13 cellular contexts compared by ENCODE assay signal in the genomic region with DNA sequence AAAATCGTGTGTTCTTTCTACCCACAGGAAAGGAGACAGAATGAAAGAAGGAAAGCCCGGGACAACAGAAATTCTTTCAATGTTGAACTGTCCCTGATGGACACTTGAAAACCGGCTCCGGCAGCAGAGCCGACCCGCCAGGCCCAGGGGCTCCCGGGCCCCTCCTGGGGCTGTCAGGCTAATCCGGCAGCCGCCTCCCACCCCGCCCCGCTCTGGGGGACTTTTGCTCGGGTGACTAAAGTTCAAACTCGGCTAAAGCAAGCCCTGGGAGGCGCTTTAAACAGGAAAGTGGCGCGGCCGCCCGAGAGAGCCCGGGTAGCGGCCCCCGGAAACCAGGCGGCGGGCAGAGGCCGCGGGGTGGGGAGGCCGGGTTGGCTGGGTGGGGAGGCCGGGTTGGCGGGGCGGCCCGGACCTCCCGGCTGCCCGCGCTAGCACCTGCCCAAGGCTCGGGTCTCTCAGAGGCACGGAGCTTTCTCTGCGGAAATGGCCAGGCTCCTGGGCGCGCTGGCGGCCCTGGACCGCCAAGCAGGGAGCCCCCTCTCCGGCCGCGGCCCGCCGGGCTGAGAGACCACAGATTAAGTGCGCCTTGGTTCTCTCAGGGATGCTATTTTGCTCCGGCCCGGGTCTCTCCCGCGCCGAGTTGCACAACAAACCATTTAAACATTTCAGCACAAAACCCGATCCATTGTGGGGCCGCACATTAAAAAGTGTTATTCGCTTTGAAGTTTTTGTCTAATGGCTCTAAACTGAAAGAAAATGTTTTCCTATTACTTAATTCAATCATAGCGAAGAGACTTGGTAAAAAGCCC. TPM values are rescaled to one million over a fixed set of nuclear protein-coding genes. Genes with fewer than 3 reads are reported as not detected.
DNase-seq lines count a peak whose midpoint lies in the region; ATAC-seq and TF ChIP-seq lines count a peak whose summit lies in the region.
"Had no signal": no experiment of that assay in that cellular context is flagged by ENCODE, and none has a peak within 500 bp of the region (broad histone marks: within the 10 kb centered on the region; RNA-seq: fewer than 3 reads in every experiment).

No MANE protein-coding gene starts in this region.

- ATAC-seq in right cardiac atrium: no peak
- ATAC-seq in activated CD8-positive, alpha-beta T cell treated with anti-CD3 and anti-CD28 coated beads, Interleukin-2, amount 10 ng/mL, durations not matched to agents 7 days and 5 days: peak; percentile 35
- ATAC-seq in upper lobe of right lung: no peak
- ATAC-seq in HG03095 (IDR thresholded peaks at IDR 0.05; ENCODE audit: unreplicated experiment): no peak
- ATAC-seq in HG02759 (IDR thresholded peaks at IDR 0.05; ENCODE audit: unreplicated experiment): no peak

- no peak for DNase-seq in right cardiac atrium
- no peak for DNase-seq in right atrium auricular region (ENCODE audit: low spot score)
- peak; percentile 38 for DNase-seq in activated CD8-positive, alpha-beta T cell treated with anti-CD3 and anti-CD28 coated beads, Interleukin-2, amount 10 ng/mL, durations not matched to agents 7 days and 5 days
- DNase-seq in immature natural killer cell: peak in 1 of 3 donors; percentile 8
- DNase-seq in upper lobe of right lung: no peak
- no peak for DNase-seq in KBM-7
- DNase-seq: anterior cingulate cortex, IMR-90, NCI-H774, uterus had no signal

- peaks cover 64% of the 10 kb centered on the region for H3K27me3 Mint-ChIP-seq in activated CD8-positive, alpha-beta T cell treated with anti-CD3 and anti-CD28 coated beads, Interleukin-2, amount 10 ng/mL, durations not matched to agents 7 days and 5 days (ENCODE audit: low read depth)
- H3K27me3 Mint-ChIP-seq in immature natural killer cell (ENCODE audit: low read depth in 3 of 3): peaks cover 13 to 50% (median 45%) of the 10 kb centered on the region in 3 donors

- H3K36me3 Mint-ChIP-seq in activated CD8-positive, alpha-beta T cell treated with anti-CD3 and anti-CD28 coated beads, Interleukin-2, amount 10 ng/mL, durations not matched to agents 7 days and 5 days (ENCODE audit: low read depth): peaks cover 5% of the 10 kb centered on the region
- peaks cover 0 to 4% (median 0%) of the 10 kb centered on the region in 3 donors for H3K36me3 Mint-ChIP-seq in immature natural killer cell

- 2% methylated on average over 55 of the region's 55 CpGs for WGBS in right cardiac atrium

- peaks cover 34% of the 10 kb centered on the region for H3K4me1 Mint-ChIP-seq in activated CD8-positive, alpha-beta T cell treated with anti-CD3 and anti-CD28 coated beads, Interleukin-2, amount 10 ng/mL, durations not matched to agents 7 days and 5 days (ENCODE audit: low read depth)
- peaks cover 35% of the 10 kb centered on the region in 2 donors for H3K4me1 Mint-ChIP-seq in immature natural killer cell

- peak overlapping the region; percentile 28 for H3K27ac Mint-ChIP-seq in activated CD8-positive, alpha-beta T cell treated with anti-CD3 and anti-CD28 coated beads, Interleukin-2, amount 10 ng/mL, durations not matched to agents 7 days and 5 days
- H3K27ac Mint-ChIP-seq in immature natural killer cell: no peak overlapping the region

- in situ Hi-C loops in KBM-7 (cut with MboI; ENCODE audit: low pct_unique_long_range_greater_than_20kb, low sequenced_read_pairs): no loop called here

- no peaks in the 10 kb centered on the region for H3K27me3 ChIP-seq in right cardiac atrium (ENCODE audit: control insufficient read depth, insufficient read depth)
- H3K27me3 ChIP-seq in right atrium auricular region: peaks cover 49 to 62% of the 10 kb centered on the region in 2 donors
- peaks cover 68% of the 10 kb centered on the region for H3K27me3 ChIP-seq in upper lobe of right lung

- H3K36me3 ChIP-seq in right atrium auricular region (no peaks in the 10 kb centered on the region), upper lobe of right lung (no peaks in the 10 kb centered on the region)
- H3K36me3 ChIP-seq: uterus had no signal

- CTCF ChIA-PET in activated CD8-positive, alpha-beta T cell treated with anti-CD3 and anti-CD28 coated beads, Interleukin-2, amount 10 ng/mL, durations not matched to agents 7 days and 5 days (lab: Charles Lee): interaction anchor here (1.0 to 1.7 kb wide), 4 partner anchors 11 to 194 kb away, joined by 3 to 11 read pairs (median 4); no protein-coding TSS in a partner anchor

- TF ChIP-seq CTCF in right atrium auricular region (IDR thresholded peaks at IDR 0.05): no peak
- no peak for TF ChIP-seq CTCF in upper lobe of right lung (IDR thresholded peaks at IDR 0.05)

- intact Hi-C loops in right cardiac atrium (cut with DNase I): loop anchor here in 1 of 4 donors (10.0 kb wide), 1 partner anchor 255 kb away; no protein-coding TSS in a partner anchor
- intact Hi-C loops in upper lobe of right lung (cut with DNase I): no loop called here

- POLR2A ChIA-PET in activated CD8-positive, alpha-beta T cell treated with anti-CD3 and anti-CD28 coated beads, Interleukin-2, amount 10 ng/mL, durations not matched to agents 7 days and 5 days (lab: Charles Lee): no interaction called here

- H3K9me3 ChIP-seq in right cardiac atrium (ENCODE audit: control insufficient read depth, low read length) (no peaks in the 10 kb centered on the region), right atrium auricular region (no peaks in the 10 kb centered on the region), upper lobe of right lung (no peaks in the 10 kb centered on the region)
- H3K9me3 ChIP-seq: uterus had no signal

- H3K27ac ChIP-seq in right cardiac atrium (ENCODE audit: low read length): no peak overlapping the region
- no peak overlapping the region for H3K27ac ChIP-seq in right atrium auricular region
- H3K27ac ChIP-seq in upper lobe of right lung: no peak overlapping the region
- H3K27ac ChIP-seq: uterus had no signal

- H3K4me1 ChIP-seq in right cardiac atrium (ENCODE audit: control insufficient read depth, insufficient read depth, low read length): peaks cover 7% of the 10 kb centered on the region
- H3K4me1 ChIP-seq in right atrium auricular region: peaks cover 0 to 50% of the 10 kb centered on the region in 2 donors
- H3K4me1 ChIP-seq in upper lobe of right lung: peaks cover 24% of the 10 kb centered on the region

- peak overlapping the region; percentile 63 for H3K4me3 Mint-ChIP-seq in activated CD8-positive, alpha-beta T cell treated with anti-CD3 and anti-CD28 coated beads, Interleukin-2, amount 10 ng/mL, durations not matched to agents 7 days and 5 days
- H3K4me3 Mint-ChIP-seq in immature natural killer cell: peak overlapping the region; percentile 76 to 91 (median 84)

- no peaks in the 10 kb centered on the region for H3K9me3 Mint-ChIP-seq in activated CD8-positive, alpha-beta T cell treated with anti-CD3 and anti-CD28 coated beads, Interleukin-2, amount 10 ng/mL, durations not matched to agents 7 days and 5 days (ENCODE audit: insufficient read depth)
- H3K9me3 Mint-ChIP-seq in immature natural killer cell: peaks cover 0 to 15% (median 0%) of the 10 kb centered on the region in 6 donors

- H3K4me3 ChIP-seq in right cardiac atrium (ENCODE audit: low read length) (peak overlapping the region; percentile 7), right atrium auricular region (peak overlapping the region in 1 of 2 donors; percentile 35), upper lobe of right lung (peak overlapping the region; percentile 5)
- H3K4me3 ChIP-seq: uterus had no signal

RNA-seq across cellular contexts. Expression of gene GSX1, which starts 2.6 kb away (rescaled TPM):
- total RNA-seq in right cardiac atrium: not detected
- polyA plus RNA-seq in right cardiac atrium: not detected
- not detected for total RNA-seq in right atrium auricular region
- not detected for total RNA-seq in activated CD8-positive, alpha-beta T cell treated with anti-CD3 and anti-CD28 coated beads, Interleukin-2, amount 10 ng/mL, durations not matched to agents 7 days and 5 days
- not detected for polyA plus RNA-seq in immature natural killer cell
- total RNA-seq in upper lobe of right lung: not detected
- total RNA-seq: fibroblast of villous mesenchyme, IMR-90, uterus had no signal
- polyA plus RNA-seq: IMR-90 had no signal
